Comparison of ENCODE assay signal across 16 cellular contexts in the genomic region with DNA sequence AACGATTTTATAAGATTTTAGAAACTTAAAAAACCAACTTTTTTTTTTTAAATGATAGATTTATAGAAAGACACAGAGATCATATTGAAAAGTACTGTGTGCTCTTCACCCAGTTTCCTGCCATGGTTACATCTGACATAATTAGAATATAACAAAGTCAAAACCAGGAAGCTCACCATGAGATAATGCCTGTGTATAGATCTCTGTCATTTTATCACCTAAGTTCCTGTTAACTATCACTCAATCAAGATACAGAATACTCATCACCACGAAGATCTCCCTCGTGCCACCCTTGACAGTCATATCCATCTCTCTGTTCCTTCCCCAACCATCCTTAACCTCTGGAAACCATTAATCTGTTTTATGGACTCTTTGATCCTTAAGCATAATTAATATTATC. TPM values are rescaled to one million over a fixed set of nuclear protein-coding genes. Genes with fewer than 3 reads are reported as not detected.
A peak's percentile ranks its signal among the peaks of the same experiment; 100 is the strongest.
DNase-seq lines count a peak whose midpoint lies in the region; ATAC-seq and TF ChIP-seq lines count a peak whose summit lies in the region.
"Had no signal": no experiment of that assay in that cellular context is flagged by ENCODE, and none has a peak within 500 bp of the region (broad histone marks: within the 10 kb centered on the region; RNA-seq: fewer than 3 reads in every experiment).

No MANE protein-coding gene starts in this region.

- no peaks in the 10 kb centered on the region for H4K20me1 ChIP-seq in BLaER1 treated with 17β-estradiol and CSF1 and Interleukin-3, amounts not matched to agents 10 nM and 100 nM

- intact Hi-C loops in mucosa of descending colon (cut with DNase I, micrococcal nuclease) (loop anchor here in 1 of 2 donors (5.0 kb wide), 1 partner anchor 96 kb away; no protein-coding TSS in a partner anchor), colonic mucosa (cut with DNase I) (no loop called here)

- TF ChIP-seq CTCF in mucosa of descending colon (IDR thresholded peaks at IDR 0.05) (no peak), colonic mucosa (IDR thresholded peaks at IDR 0.05) (no peak)

- ATAC-seq in activated CD8-positive, alpha-beta T cell treated with anti-CD3 and anti-CD28 coated beads, Interleukin-2, amount 10 ng/mL, durations not matched to agents 7 days and 5 days: peak; percentile 64
- ATAC-seq in mucosa of descending colon: peak; percentile 68
- ATAC-seq: heart left ventricle had no signal

- no peaks in the 10 kb centered on the region for H3K27me3 ChIP-seq in BLaER1 treated with 17β-estradiol and CSF1 and Interleukin-3, amounts not matched to agents 10 nM and 100 nM
- no peaks in the 10 kb centered on the region for H3K27me3 ChIP-seq in CD8-positive, alpha-beta memory T cell (ENCODE audit: insufficient read depth, low read length, poor library complexity, severe bottlenecking)
- no peaks in the 10 kb centered on the region for H3K27me3 ChIP-seq in colonic mucosa
- H3K27me3 ChIP-seq: ascending aorta, heart left ventricle had no signal

- peak overlapping the region in 5 of 8 donors; percentile 2 to 83 (median 68) for H3K27ac Mint-ChIP-seq in CD8-positive, alpha-beta memory T cell
- peak overlapping the region; percentile 43 for H3K27ac Mint-ChIP-seq in activated CD8-positive, alpha-beta T cell treated with anti-CD3 and anti-CD28 coated beads, Interleukin-2, amount 10 ng/mL, durations not matched to agents 7 days and 5 days

- H3K9me3 Mint-ChIP-seq in CD8-positive, alpha-beta memory T cell: no peaks in the 10 kb centered on the region
- no peaks in the 10 kb centered on the region for H3K9me3 Mint-ChIP-seq in activated CD8-positive, alpha-beta T cell treated with anti-CD3 and anti-CD28 coated beads, Interleukin-2, amount 10 ng/mL, durations not matched to agents 7 days and 5 days (ENCODE audit: insufficient read depth)
- H3K9me3 Mint-ChIP-seq: CD14-positive monocyte had no signal

- POLR2A ChIA-PET in CD8-positive, alpha-beta memory T cell (lab: Charles Lee): interaction anchor here (0.7 kb wide), 1 partner anchor 9 kb away, joined by 3 read pairs; no protein-coding TSS in a partner anchor
- POLR2A ChIA-PET in activated CD8-positive, alpha-beta T cell treated with anti-CD3 and anti-CD28 coated beads, Interleukin-2, amount 10 ng/mL, durations not matched to agents 7 days and 5 days (lab: Charles Lee): no interaction called here

- H3K27ac ChIP-seq in BLaER1 treated with 17β-estradiol and CSF1 and Interleukin-3, amounts not matched to agents 10 nM and 100 nM: peak overlapping the region in 1 of 11 experiments; percentile 10; a peak in 1 of 22 replicates
- no peak overlapping the region for H3K27ac ChIP-seq in CD8-positive, alpha-beta memory T cell (ENCODE audit: low read depth, low read length)
- H3K27ac ChIP-seq in colonic mucosa: no peak overlapping the region
- H3K27ac ChIP-seq: ascending aorta, coronary artery, heart left ventricle had no signal

- no peak overlapping the region for H3K4me3 ChIP-seq in BLaER1 treated with 17β-estradiol and CSF1 and Interleukin-3, amounts not matched to agents 10 nM and 100 nM
- no peak overlapping the region for H3K4me3 ChIP-seq in CD8-positive, alpha-beta memory T cell (ENCODE audit: low read length)
- H3K4me3 ChIP-seq in mucosa of descending colon (no peak overlapping the region), colonic mucosa (no peak overlapping the region)
- H3K4me3 ChIP-seq: ascending aorta, coronary artery, heart left ventricle, skin epidermis had no signal

- H3K4me3 Mint-ChIP-seq in CD8-positive, alpha-beta memory T cell: peak overlapping the region in 1 of 7 donors; percentile 52
- H3K4me3 Mint-ChIP-seq in activated CD8-positive, alpha-beta T cell treated with anti-CD3 and anti-CD28 coated beads, Interleukin-2, amount 10 ng/mL, durations not matched to agents 7 days and 5 days: peak overlapping the region; percentile 7

- DNase-seq in CD8-positive, alpha-beta memory T cell: no peak
- DNase-seq in activated CD8-positive, alpha-beta T cell treated with anti-CD3 and anti-CD28 coated beads, Interleukin-2, amount 10 ng/mL, durations not matched to agents 7 days and 5 days: no peak
- DNase-seq in mucosa of descending colon: no peak
- DNase-seq in NOMO-1 (lab: John Stamatoyannopoulos, UW; ENCODE audit: unreplicated experiment in 2 of 2): no peak
- no peak for DNase-seq in colonic mucosa
- no peak for DNase-seq in NCI-H524 treated with DMSO at 0.1 percent for 48 hours (lab: John Stamatoyannopoulos, UW)
- DNase-seq: activated CD8-positive, alpha-beta memory T cell treated with anti-CD3 and anti-CD28 coated beads, Interleukin-2, amount 50 U/mL, for 4 hours; heart left ventricle; islet precursor cell; NCI-H226; stimulated activated naive CD4-positive, alpha-beta T cell treated with Interleukin-2 at 50 U/mL for 16 hours had no signal

- H3K4me1 Mint-ChIP-seq in CD8-positive, alpha-beta memory T cell: peaks cover 3 to 10% (median 4%) of the 10 kb centered on the region in 3 donors
- peaks cover 9% of the 10 kb centered on the region for H3K4me1 Mint-ChIP-seq in activated CD8-positive, alpha-beta T cell treated with anti-CD3 and anti-CD28 coated beads, Interleukin-2, amount 10 ng/mL, durations not matched to agents 7 days and 5 days (ENCODE audit: low read depth)

- peak overlapping the region in 7 of 11 experiments; percentile 6 to 65 (median 41); a peak in 10 of 22 replicates for H3K4me2 ChIP-seq in BLaER1 treated with 17β-estradiol and CSF1 and Interleukin-3, amounts not matched to agents 10 nM and 100 nM

- peaks cover 18 to 41% (median 27%) of the 10 kb centered on the region in 11 experiments; a peak in 21 of 22 replicates for H3K36me3 ChIP-seq in BLaER1 treated with 17β-estradiol and CSF1 and Interleukin-3, amounts not matched to agents 10 nM and 100 nM
- no peaks in the 10 kb centered on the region for H3K36me3 ChIP-seq in CD8-positive, alpha-beta memory T cell (ENCODE audit: insufficient read depth, low read length)
- H3K36me3 ChIP-seq in mucosa of descending colon (ENCODE audit: low read depth) (no peaks in the 10 kb centered on the region), colonic mucosa (no peaks in the 10 kb centered on the region)

- H3K36me3 Mint-ChIP-seq in CD8-positive, alpha-beta memory T cell: peaks cover 0 to 46% (median 13%) of the 10 kb centered on the region in 3 donors
- peaks cover 31% of the 10 kb centered on the region for H3K36me3 Mint-ChIP-seq in activated CD8-positive, alpha-beta T cell treated with anti-CD3 and anti-CD28 coated beads, Interleukin-2, amount 10 ng/mL, durations not matched to agents 7 days and 5 days (ENCODE audit: low read depth)

- CTCF ChIA-PET in CD8-positive, alpha-beta memory T cell (lab: Charles Lee): no interaction called here
- CTCF ChIA-PET in activated CD8-positive, alpha-beta T cell treated with anti-CD3 and anti-CD28 coated beads, Interleukin-2, amount 10 ng/mL, durations not matched to agents 7 days and 5 days (lab: Charles Lee): interaction anchor here (0.6 to 1.6 kb wide), 4 partner anchors 9 to 441 kb away, joined by 3 read pairs; a partner anchor contains a TSS

- no peaks in the 10 kb centered on the region for H3K9me3 ChIP-seq in BLaER1 treated with 17β-estradiol and CSF1 and Interleukin-3, amounts not matched to agents 10 nM and 100 nM (replicated peaks in 1 of 11)
- no peaks in the 10 kb centered on the region for H3K9me3 ChIP-seq in CD8-positive, alpha-beta memory T cell (ENCODE audit: low read length)
- no peaks in the 10 kb centered on the region for H3K9me3 ChIP-seq in mucosa of descending colon
- H3K9me3 ChIP-seq in colonic mucosa: no peaks in the 10 kb centered on the region
- H3K9me3 ChIP-seq: ascending aorta, heart left ventricle had no signal

- H3K9ac ChIP-seq in BLaER1 treated with 17β-estradiol and CSF1 and Interleukin-3, amounts not matched to agents 10 nM and 100 nM: no peak overlapping the region; a peak in 1 of 22 replicates
- no peak overlapping the region for H3K9ac ChIP-seq in colonic mucosa (ENCODE audit: low read depth in 2 of 2, low read length in 2 of 2)

- peaks cover 3 to 17% (median 11%) of the 10 kb centered on the region in 10 experiments; a peak in 18 of 20 replicates for H3K4me1 ChIP-seq in BLaER1 treated with 17β-estradiol and CSF1 and Interleukin-3, amounts not matched to agents 10 nM and 100 nM
- H3K4me1 ChIP-seq in CD8-positive, alpha-beta memory T cell (ENCODE audit: insufficient read depth, low read length): peaks cover 3% of the 10 kb centered on the region
- H3K4me1 ChIP-seq in mucosa of descending colon (ENCODE audit: low read depth): no peaks in the 10 kb centered on the region
- H3K4me1 ChIP-seq in colonic mucosa: no peaks in the 10 kb centered on the region
- H3K4me1 ChIP-seq: ascending aorta had no signal

- no peaks in the 10 kb centered on the region for H3K27me3 Mint-ChIP-seq in CD8-positive, alpha-beta memory T cell
- no peaks in the 10 kb centered on the region for H3K27me3 Mint-ChIP-seq in activated CD8-positive, alpha-beta T cell treated with anti-CD3 and anti-CD28 coated beads, Interleukin-2, amount 10 ng/mL, durations not matched to agents 7 days and 5 days (ENCODE audit: low read depth)

RNA-seq across cellular contexts. Expression of a gene that starts 39.1 kb away (rescaled TPM):
- total RNA-seq in CD8-positive, alpha-beta memory T cell: 10 to 100 TPM; 15.2 to 15.4 TPM
- polyA plus RNA-seq in CD8-positive, alpha-beta memory T cell: 16.9 TPM
- total RNA-seq in activated CD8-positive, alpha-beta T cell treated with anti-CD3 and anti-CD28 coated beads, Interleukin-2, amount 10 ng/mL, durations not matched to agents 7 days and 5 days: 10 to 100 TPM; 21.3 to 23.9 TPM
- total RNA-seq in mucosa of descending colon: 10 to 100 TPM in 1 of 3 donors, 1 to 10 TPM in 2; 7.7 to 13.3 (median 9.5) TPM
- 1 to 10 TPM; 5.8 to 8.8 TPM for total RNA-seq in colonic mucosa
